Comparison of ENCODE assay signal across 9 cellular contexts in genomic region chr17:49190932-49191331, GRCh38. TPM values are rescaled to one million over a fixed set of nuclear protein-coding genes. Genes with fewer than 3 reads are reported as not detected.
DNase-seq lines count a peak whose midpoint lies in the region; ATAC-seq, FAIRE-seq and TF ChIP-seq lines count a peak whose summit lies in the region.
"Had no signal": no experiment of that assay in that cellular context is flagged by ENCODE, and none has a peak within 500 bp of the region (broad histone marks: within the 10 kb centered on the region; RNA-seq: fewer than 3 reads in every experiment).

No MANE protein-coding gene starts in this region.

- H3K9me1 ChIP-seq in K562 (ENCODE audit: control insufficient read depth, insufficient read depth, low read length): no peaks in the 10 kb centered on the region

- no peak for FAIRE-seq in K562 (lab: Jason Lieb, UNC)

- no peak for TF ChIP-seq EP300 in K562 (IDR thresholded peaks at IDR 0.05; ENCODE audit: low read length)

- no TSS peak for BruUV-seq in K562 (replicated peaks; lab: Mats Ljungman, UMichigan)

- H3K9ac ChIP-seq in OCI-LY3 (ENCODE audit: low read length) (peak overlapping the region; percentile 97; the same call in 1 of the 2 replicates), K562 (ENCODE audit: insufficient read depth in 1 of 2, low read depth in 2 of 2, low read length in 2 of 2) (peak overlapping the region in 1 of 2 experiments; percentile 14; a peak in 1 of 4 replicates)

- no peak for TF ChIP-seq RAD21 in K562 (CRISPR knock-in tag; conservative IDR thresholded peaks at IDR 0.05 in 1 of 2, IDR thresholded peaks at IDR 0.05 in 1 of 2)

- H3K4me1 Mint-ChIP-seq in activated CD8-positive, alpha-beta memory T cell treated with anti-CD3 and anti-CD28 coated beads, Interleukin-2, amount 10 ng/mL, durations not matched to agents 7 days and 5 days: peaks cover 44% of the 10 kb centered on the region

- H3K27me3 ChIP-seq in OCI-LY3 (ENCODE audit: low read depth, low read length): no peaks in the 10 kb centered on the region
- no peaks in the 10 kb centered on the region for H3K27me3 ChIP-seq in K562 (ENCODE audit: control insufficient read depth in 2 of 2, insufficient read depth in 2 of 2, low read length in 2 of 2)
- H3K27me3 ChIP-seq in spleen (replicated peaks in 1 of 7): no peaks in the 10 kb centered on the region
- H3K27me3 ChIP-seq in tibial artery: peaks cover 0 to 2% of the 10 kb centered on the region in 2 donors

- H4K20me1 ChIP-seq in OCI-LY3 (ENCODE audit: insufficient read depth, low read length) (no peaks in the 10 kb centered on the region), K562 (replicated peaks; ENCODE audit: control insufficient read depth, insufficient read depth, low read length) (no peaks in the 10 kb centered on the region)

- H3K4me1 ChIP-seq in OCI-LY3 (ENCODE audit: low read length) (peaks cover 17% of the 10 kb centered on the region), K562 (replicated peaks in 1 of 2; ENCODE audit: control insufficient read depth in 2 of 2, insufficient read depth in 2 of 2, low read length in 2 of 2) (peaks cover 7 to 9% of the 10 kb centered on the region in 2 experiments; a peak in 3 of 5 replicates), spleen (peaks cover 5 to 46% (median 22%) of the 10 kb centered on the region in 6 donors), tibial artery (peaks cover 0 to 15% (median 7%) of the 10 kb centered on the region in 4 donors)

- H3K4me2 ChIP-seq in OCI-LY3 (ENCODE audit: low read length) (peak overlapping the region; percentile 23; the same call in 1 of the 2 replicates), K562 (ENCODE audit: insufficient read depth, low read length) (no peak overlapping the region)

- H3K4me3 ChIP-seq in OCI-LY3 (ENCODE audit: low read length): 0 out of 2 replicates have a peak overlapping the region, but pooled peaks have one; percentile 9
- H3K4me3 ChIP-seq in K562: no peak overlapping the region
- H3K4me3 ChIP-seq in spleen: no peak overlapping the region
- no peak overlapping the region for H3K4me3 ChIP-seq in tibial artery

- TF ChIP-seq CTCF in OCI-LY3 (IDR thresholded peaks at IDR 0.05; ENCODE audit: low read depth, low read length) (no peak), K562 (IDR thresholded peaks at IDR 0.05 in 2 of 3, conservative IDR thresholded peaks at IDR 0.05 in 1 of 3; ENCODE audit: insufficient read depth in 2 of 3, low read depth in 1 of 3, low read length in 3 of 3) (no peak), spleen (IDR thresholded peaks at IDR 0.05 in 8 of 11, conservative IDR thresholded peaks at IDR 0.05 in 3 of 11) (no peak), tibial artery (IDR thresholded peaks at IDR 0.05) (no peak)

- H3K36me3 ChIP-seq in OCI-LY3 (replicated peaks; ENCODE audit: low read depth, low read length) (no peaks in the 10 kb centered on the region), K562 (ENCODE audit: control insufficient read depth, insufficient read depth, low read length) (no peaks in the 10 kb centered on the region), spleen (no peaks in the 10 kb centered on the region), tibial artery (no peaks in the 10 kb centered on the region)

- peak overlapping the region; percentile 73 for H3K27ac Mint-ChIP-seq in activated CD8-positive, alpha-beta memory T cell treated with anti-CD3 and anti-CD28 coated beads, Interleukin-2, amount 10 ng/mL, durations not matched to agents 7 days and 5 days

- no peak overlapping the region for H2AFZ ChIP-seq in OCI-LY3 (ENCODE audit: low read depth, low read length)
- peak overlapping the region; percentile 17; the same call in 1 of the 2 replicates for H2AFZ ChIP-seq in K562 (ENCODE audit: low read depth, low read length)

- intact Hi-C loops in K562 (cut with micrococcal nuclease) (loop anchor here (5.0 kb wide), 2 partner anchors 36 to 299 kb away; partner anchors contain the start of gene ATP5MC1), spleen (cut with DNase I; ENCODE audit: low total_unique reads) (no loop called here), tibial artery (cut with DNase I; ENCODE audit: low total_unique reads) (no loop called here)

- no peak for DNase-seq in activated CD8-positive, alpha-beta memory T cell treated with anti-CD3 and anti-CD28 coated beads, Interleukin-2, amount 10 ng/mL, durations not matched to agents 7 days and 5 days
- no peak for DNase-seq in activated CD8-positive, alpha-beta memory T cell treated with anti-CD3 and anti-CD28 coated beads for 24 hours
- DNase-seq in K562 (ENCODE audit: extremely low read depth in 1 of 4, low spot score in 3 of 4) (peak in 1 of 4 experiments; percentile 21), spleen (no peak), T1000 (lab: John Stamatoyannopoulos, UW) (no peak), tibial artery (no peak)
- DNase-seq: NCI-H1436 had no signal

- H3K79me2 ChIP-seq in OCI-LY3 (ENCODE audit: low read length) (no peaks in the 10 kb centered on the region), K562 (ENCODE audit: control insufficient read depth, insufficient read depth, low read length) (no peaks in the 10 kb centered on the region)

- CTCF ChIA-PET in activated CD8-positive, alpha-beta memory T cell treated with anti-CD3 and anti-CD28 coated beads, Interleukin-2, amount 10 ng/mL, durations not matched to agents 7 days and 5 days (lab: Charles Lee): interaction anchor here (0.8 to 13.9 kb wide), 7 partner anchors 10 to 37 kb away, joined by 3 to 132 read pairs (median 32); partner anchors contain the start of genes ABI3, GNGT2 and PHOSPHO1
- CTCF ChIA-PET in K562 (lab: Yijun Ruan, JAX; ENCODE audit: low intra/inter-chr PET ratio): interaction anchor here (1.5 kb wide), 1 partner anchor 11 kb away, joined by 4 read pairs; no protein-coding TSS in a partner anchor

- no peak overlapping the region for H3K27ac ChIP-seq in OCI-LY3 (ENCODE audit: low read length)
- no peak overlapping the region for H3K27ac ChIP-seq in K562 (ENCODE audit: extremely low read depth, low read depth, low read length)
- H3K27ac ChIP-seq in spleen: peak overlapping the region in 7 of 8 donors; percentile 93 to 99 (median 97)
- H3K27ac ChIP-seq in tibial artery: no peak overlapping the region

- no peaks in the 10 kb centered on the region for H3K9me3 ChIP-seq in OCI-LY3 (ENCODE audit: insufficient read depth, low read length)
- H3K9me3 ChIP-seq in K562 (replicated peaks; ENCODE audit: control insufficient read depth, insufficient read depth, low read depth, low read length): 0 out of 2 replicates have a peak, but pooled peaks cover 2% of the 10 kb centered on the region
- H3K9me3 ChIP-seq in spleen: peaks cover 0 to 5% (median under 1%) of the 10 kb centered on the region in 8 donors
- H3K9me3 ChIP-seq in tibial artery: no peaks in the 10 kb centered on the region

- no peak for TF ChIP-seq POLR2A in K562 (conservative IDR thresholded peaks at IDR 0.05)
- no peak for TF ChIP-seq POLR2A in spleen (IDR thresholded peaks at IDR 0.05)

- H3K27me3 Mint-ChIP-seq in activated CD8-positive, alpha-beta memory T cell treated with anti-CD3 and anti-CD28 coated beads, Interleukin-2, amount 10 ng/mL, durations not matched to agents 7 days and 5 days: no peaks in the 10 kb centered on the region

- H3K4me3 Mint-ChIP-seq in activated CD8-positive, alpha-beta memory T cell treated with anti-CD3 and anti-CD28 coated beads, Interleukin-2, amount 10 ng/mL, durations not matched to agents 7 days and 5 days: peak overlapping the region; percentile 45

- in situ Hi-C loops in K562 (cut with MboI): no loop called here

- ATAC-seq in activated CD8-positive, alpha-beta memory T cell treated with anti-CD3 and anti-CD28 coated beads, Interleukin-2, amount 10 ng/mL, durations not matched to agents 7 days and 5 days: no peak
- ATAC-seq in K562 (no peak), GM19463 (IDR thresholded peaks at IDR 0.05; ENCODE audit: unreplicated experiment) (no peak)

- WGBS in K562 (ENCODE audit: insufficient coverage, low coverage, missing lambda C conversion rate): 67% methylated on average over 4 of the region's 4 CpGs
- WGBS in spleen, 5 donors: 30 to 57% (median 50%) methylated on average over 4 of the region's 4 CpGs

- H3K36me3 Mint-ChIP-seq in activated CD8-positive, alpha-beta memory T cell treated with anti-CD3 and anti-CD28 coated beads, Interleukin-2, amount 10 ng/mL, durations not matched to agents 7 days and 5 days: peaks cover 4% of the 10 kb centered on the region

- POLR2A ChIA-PET in K562 (lab: Yijun Ruan, JAX): interaction anchor here (0.7 to 1.7 kb wide), 3 partner anchors 9 to 30 kb away, joined by 3 to 9 read pairs (median 3); no protein-coding TSS in a partner anchor

- H3K9me3 Mint-ChIP-seq in activated CD8-positive, alpha-beta memory T cell treated with anti-CD3 and anti-CD28 coated beads, Interleukin-2, amount 10 ng/mL, durations not matched to agents 7 days and 5 days (ENCODE audit: low read depth): peaks cover 4% of the 10 kb centered on the region

RNA-seq across cellular contexts. Expression of gene GNGT2, which starts 19.4 kb away (rescaled TPM):
- 10 to 100 TPM; 39.8 to 45.3 TPM for total RNA-seq in activated CD8-positive, alpha-beta memory T cell treated with anti-CD3 and anti-CD28 coated beads, Interleukin-2, amount 10 ng/mL, durations not matched to agents 7 days and 5 days
- not detected in 2 replicates for total RNA-seq in K562 (2011; cell fraction: chromatin; rRNA removed; ENCODE audit: low replicate concordance)
- total RNA-seq in K562 (2011; cell fraction: nucleolus; rRNA removed): not detected in 2 replicates
- total RNA-seq in K562 (2011; cell fraction: nucleoplasm; rRNA removed): not detected in 2 replicates
- not detected in 2 replicates for total RNA-seq in K562 (2014; rRNA removed)
- total RNA-seq in K562 (2014; rRNA removed; fragmentation: Illumina TruSeq; extraction: Trizol): not detected in 2 replicates
- not detected in 2 replicates for total RNA-seq in K562 (2015; rRNA removed; fragmentation: Illumina TruSeq; extraction: Trizol)
- total RNA-seq in K562 (2021): not detected in 2 replicates
- polyA plus RNA-seq in K562 (2011; rRNA removed): not detected in 2 replicates
- polyA plus RNA-seq in K562 (2011; cell fraction: cytosol; rRNA removed): not detected in 2 replicates
- not detected in 2 replicates for polyA plus RNA-seq in K562 (2011; cell fraction: nucleus; rRNA removed)
- polyA plus RNA-seq in K562 (2012): not detected in 2 replicates
- not detected in 2 replicates for polyA plus RNA-seq in K562 (2014; fragmentation: Illumina TruSeq; extraction: Trizol)
- polyA plus RNA-seq in K562 (2014; fragmentation: Nextera tagmentation; extraction: Ambion mirVana): not detected
- polyA plus RNA-seq in K562 (2014; rRNA removed): not detected in 2 replicates
- not detected in 2 replicates for polyA minus RNA-seq in K562 (2011; rRNA and poly(A)+ RNA removed)
- not detected in 2 replicates for polyA minus RNA-seq in K562 (2011; cell fraction: cytosol; rRNA and poly(A)+ RNA removed)
- not detected in 2 replicates for polyA minus RNA-seq in K562 (2011; cell fraction: nucleus; rRNA and poly(A)+ RNA removed)
- total RNA-seq in spleen: 10 to 100 TPM; 17.2 to 32.9 (median 21.9) TPM
- 10 to 100 TPM; 22.7 to 42.9 (median 34.1) TPM for polyA plus RNA-seq in spleen

RNA-seq across cellular contexts. Expression of gene ABI3, which starts 19.6 kb away (rescaled TPM):
- total RNA-seq in activated CD8-positive, alpha-beta memory T cell treated with anti-CD3 and anti-CD28 coated beads, Interleukin-2, amount 10 ng/mL, durations not matched to agents 7 days and 5 days: 100 to 1,000 TPM; 116 to 121 TPM
- total RNA-seq in K562 (2011; cell fraction: chromatin; rRNA removed; ENCODE audit: low replicate concordance): not detected in 2 replicates
- not detected in 2 replicates for total RNA-seq in K562 (2011; cell fraction: nucleolus; rRNA removed)
- not detected in 2 replicates for total RNA-seq in K562 (2011; cell fraction: nucleoplasm; rRNA removed)
- total RNA-seq in K562 (2014; rRNA removed): not detected in 2 replicates
- not detected in 2 replicates for total RNA-seq in K562 (2014; rRNA removed; fragmentation: Illumina TruSeq; extraction: Trizol)
- not detected in 2 replicates for total RNA-seq in K562 (2015; rRNA removed; fragmentation: Illumina TruSeq; extraction: Trizol)
- total RNA-seq in K562 (2021): 0.09 TPM in 1 of 2 replicates, not detected in the other
- polyA plus RNA-seq in K562 (2011; rRNA removed): not detected in 2 replicates
- not detected in 2 replicates for polyA plus RNA-seq in K562 (2011; cell fraction: cytosol; rRNA removed)
- polyA plus RNA-seq in K562 (2011; cell fraction: nucleus; rRNA removed): not detected in 2 replicates
- not detected in 2 replicates for polyA plus RNA-seq in K562 (2012)
- not detected in 2 replicates for polyA plus RNA-seq in K562 (2014; fragmentation: Illumina TruSeq; extraction: Trizol)
- not detected for polyA plus RNA-seq in K562 (2014; fragmentation: Nextera tagmentation; extraction: Ambion mirVana)
- polyA plus RNA-seq in K562 (2014; rRNA removed): not detected in 2 replicates
- not detected in 2 replicates for polyA minus RNA-seq in K562 (2011; rRNA and poly(A)+ RNA removed)
- not detected in 2 replicates for polyA minus RNA-seq in K562 (2011; cell fraction: cytosol; rRNA and poly(A)+ RNA removed)
- not detected in 2 replicates for polyA minus RNA-seq in K562 (2011; cell fraction: nucleus; rRNA and poly(A)+ RNA removed)
- total RNA-seq in spleen: 100 to 1,000 TPM in 2 of 7 donors, 10 to 100 TPM in 5; 74.0 to 121 (median 87.2) TPM
- 10 to 100 TPM; 51.3 to 94.7 (median 56.6) TPM for polyA plus RNA-seq in spleen

RNA-seq across cellular contexts. Expression of gene PHOSPHO1, which starts 39.7 kb away (rescaled TPM):
- total RNA-seq in activated CD8-positive, alpha-beta memory T cell treated with anti-CD3 and anti-CD28 coated beads, Interleukin-2, amount 10 ng/mL, durations not matched to agents 7 days and 5 days: not detected
- not detected in 2 replicates for total RNA-seq in K562 (2011; cell fraction: chromatin; rRNA removed; ENCODE audit: low replicate concordance)
- 0.17 TPM in 1 of 2 replicates, not detected in the other for total RNA-seq in K562 (2011; cell fraction: nucleolus; rRNA removed)
- total RNA-seq in K562 (2011; cell fraction: nucleoplasm; rRNA removed): not detected in 2 replicates
- 0.16 TPM in 1 of 2 replicates, not detected in the other for total RNA-seq in K562 (2014; rRNA removed)
- not detected in 2 replicates for total RNA-seq in K562 (2014; rRNA removed; fragmentation: Illumina TruSeq; extraction: Trizol)
- 0.07 TPM in 1 of 2 replicates, not detected in the other for total RNA-seq in K562 (2015; rRNA removed; fragmentation: Illumina TruSeq; extraction: Trizol)
- total RNA-seq in K562 (2021): 0.13 TPM in 1 of 2 replicates, not detected in the other
- polyA plus RNA-seq in K562 (2011; rRNA removed): 0.06 TPM in 1 of 2 replicates, not detected in the other
- polyA plus RNA-seq in K562 (2011; cell fraction: cytosol; rRNA removed): 0.21 TPM in 1 of 2 replicates, not detected in the other
- polyA plus RNA-seq in K562 (2011; cell fraction: nucleus; rRNA removed): 0.09 TPM in 1 of 2 replicates, not detected in the other
- 0.09 and 0.54 TPM in 2 replicates for polyA plus RNA-seq in K562 (2012)
- polyA plus RNA-seq in K562 (2014; fragmentation: Illumina TruSeq; extraction: Trizol): not detected in 2 replicates
- not detected for polyA plus RNA-seq in K562 (2014; fragmentation: Nextera tagmentation; extraction: Ambion mirVana)
- not detected in 2 replicates for polyA plus RNA-seq in K562 (2014; rRNA removed)
- not detected in 2 replicates for polyA minus RNA-seq in K562 (2011; rRNA and poly(A)+ RNA removed)
- polyA minus RNA-seq in K562 (2011; cell fraction: cytosol; rRNA and poly(A)+ RNA removed): not detected in 2 replicates
- not detected in 2 replicates for polyA minus RNA-seq in K562 (2011; cell fraction: nucleus; rRNA and poly(A)+ RNA removed)
- total RNA-seq in spleen: 10 to 100 TPM in 2 of 7 donors, 1 to 10 TPM in 5; 1.5 to 12.2 (median 6.9) TPM
- 1 to 10 TPM in 1 of 3 donors, under 1 TPM in 2; 0.80 to 2.1 (median 0.96) TPM for polyA plus RNA-seq in spleen

RNA-seq across cellular contexts. Expression of gene B4GALNT2, which starts 58.4 kb away (rescaled TPM):
- total RNA-seq in activated CD8-positive, alpha-beta memory T cell treated with anti-CD3 and anti-CD28 coated beads, Interleukin-2, amount 10 ng/mL, durations not matched to agents 7 days and 5 days: under 1 TPM; 0.02 to 0.03 TPM
- total RNA-seq in K562 (2011; cell fraction: chromatin; rRNA removed; ENCODE audit: low replicate concordance): 0.11 TPM in 1 of 2 replicates, not detected in the other
- not detected in 2 replicates for total RNA-seq in K562 (2011; cell fraction: nucleolus; rRNA removed)
- 0.07 and 0.08 TPM in 2 replicates for total RNA-seq in K562 (2011; cell fraction: nucleoplasm; rRNA removed)
- not detected in 2 replicates for total RNA-seq in K562 (2014; rRNA removed)
- not detected in 2 replicates for total RNA-seq in K562 (2014; rRNA removed; fragmentation: Illumina TruSeq; extraction: Trizol)
- not detected in 2 replicates for total RNA-seq in K562 (2015; rRNA removed; fragmentation: Illumina TruSeq; extraction: Trizol)
- total RNA-seq in K562 (2021): 0.04 TPM in 1 of 2 replicates, not detected in the other
- not detected in 2 replicates for polyA plus RNA-seq in K562 (2011; rRNA removed)
- not detected in 2 replicates for polyA plus RNA-seq in K562 (2011; cell fraction: cytosol; rRNA removed)
- polyA plus RNA-seq in K562 (2011; cell fraction: nucleus; rRNA removed): not detected in 2 replicates
- not detected in 2 replicates for polyA plus RNA-seq in K562 (2012)
- not detected in 2 replicates for polyA plus RNA-seq in K562 (2014; fragmentation: Illumina TruSeq; extraction: Trizol)
- not detected for polyA plus RNA-seq in K562 (2014; fragmentation: Nextera tagmentation; extraction: Ambion mirVana)
- not detected in 2 replicates for polyA plus RNA-seq in K562 (2014; rRNA removed)
- not detected in 2 replicates for polyA minus RNA-seq in K562 (2011; rRNA and poly(A)+ RNA removed)
- not detected in 2 replicates for polyA minus RNA-seq in K562 (2011; cell fraction: cytosol; rRNA and poly(A)+ RNA removed)
- not detected in 2 replicates for polyA minus RNA-seq in K562 (2011; cell fraction: nucleus; rRNA and poly(A)+ RNA removed)
- total RNA-seq in spleen: under 1 TPM in 4 of 7 donors, not detected in 3; 0.10 to 0.21 (median 0.18) TPM
- not detected for polyA plus RNA-seq in spleen

Comparison
In these comparisons a context has a peak if more than half of its experiments do, and no peak if none do; other contexts are left out.
1. H3K27ac ChIP-seq: peak in spleen (7 of 8); none in OCI-LY3 (single experiment), K562 (single experiment) and tibial artery (0 of 2).
2. RNA of gene GNGT2, which starts 19.4 kb away (total RNA-seq): 39.8 to 45.3 TPM in activated CD8-positive, alpha-beta memory T cell treated with anti-CD3 and anti-CD28 coated beads, Interleukin-2, amount 10 ng/mL, durations not matched to agents 7 days and 5 days and 17.2 to 32.9 TPM in spleen; not detected in K562; every median in the first group is over 10 times any median in the second.
3. RNA of gene ABI3, which starts 19.6 kb away (total RNA-seq): 116 to 121 TPM in activated CD8-positive, alpha-beta memory T cell treated with anti-CD3 and anti-CD28 coated beads, Interleukin-2, amount 10 ng/mL, durations not matched to agents 7 days and 5 days and 74.0 to 121 TPM in spleen; 0.09 TPM in K562; every median in the first group is over 10 times any median in the second.